10 cellular contexts compared by ENCODE assay signal in genomic region chr12:42235426-42235825, GRCh38. TPM values are rescaled to one million over a fixed set of nuclear protein-coding genes. Genes with fewer than 3 reads are reported as not detected.
A peak's percentile ranks its signal among the peaks of the same experiment; 100 is the strongest.
DNase-seq lines count a peak whose midpoint lies in the region; ATAC-seq and TF ChIP-seq lines count a peak whose summit lies in the region.
"Had no signal": no experiment of that assay in that cellular context is flagged by ENCODE, and none has a peak within 500 bp of the region (broad histone marks: within the 10 kb centered on the region; RNA-seq: fewer than 3 reads in every experiment).

No MANE protein-coding gene starts in this region.

- 38% methylated on average over 1 of the region's 1 CpG for WGBS in hepatocyte (ENCODE audit: low lambda C conversion rate, missing lambda C conversion rate)

- H3K79me2 ChIP-seq in hepatocyte (peaks cover 67% of the 10 kb centered on the region), MM.1S (ENCODE audit: low read length) (peaks cover 76% of the 10 kb centered on the region)

- no peaks in the 10 kb centered on the region for H3K27me3 Mint-ChIP-seq in HFFc6 (ENCODE audit: insufficient read depth)
- no peaks in the 10 kb centered on the region for H3K27me3 Mint-ChIP-seq in activated naive CD8-positive, alpha-beta T cell treated with anti-CD3 and anti-CD28 coated beads, Interleukin-2, amount 50 U/mL, for 24 hours
- H3K27me3 Mint-ChIP-seq in stimulated activated memory B cell treated with anti-CD40 and anti-IgM and Interleukin-4, amounts not matched to agents 10 μg/mL and 1 μg/mL and 100 μg/mL, for 72 hours, result no peaks in the 10 kb centered on the region

- H3K9me3 Mint-ChIP-seq in HFFc6, result no peaks in the 10 kb centered on the region
- H3K9me3 Mint-ChIP-seq in activated naive CD8-positive, alpha-beta T cell treated with anti-CD3 and anti-CD28 coated beads, Interleukin-2, amount 50 U/mL, for 24 hours, result no peaks in the 10 kb centered on the region
- H3K9me3 Mint-ChIP-seq in stimulated activated memory B cell treated with anti-CD40 and anti-IgM and Interleukin-4, amounts not matched to agents 10 μg/mL and 1 μg/mL and 100 μg/mL, for 72 hours, result no peaks in the 10 kb centered on the region

- H3K4me1 Mint-ChIP-seq in HFFc6 (ENCODE audit: low read depth), result peaks cover 41% of the 10 kb centered on the region
- peaks cover 63% of the 10 kb centered on the region for H3K4me1 Mint-ChIP-seq in activated naive CD8-positive, alpha-beta T cell treated with anti-CD3 and anti-CD28 coated beads, Interleukin-2, amount 50 U/mL, for 24 hours
- peaks cover 49% of the 10 kb centered on the region for H3K4me1 Mint-ChIP-seq in stimulated activated memory B cell treated with anti-CD40 and anti-IgM and Interleukin-4, amounts not matched to agents 10 μg/mL and 1 μg/mL and 100 μg/mL, for 72 hours

- no peaks in the 10 kb centered on the region for H3K9me3 ChIP-seq in hepatocyte (ENCODE audit: low read depth)
- H3K9me3 ChIP-seq in MM.1S (replicated peaks; ENCODE audit: insufficient read depth, low read length), result no peaks in the 10 kb centered on the region

- H3K36me3 ChIP-seq in hepatocyte (replicated peaks; ENCODE audit: insufficient read depth, low read depth) (no peaks in the 10 kb centered on the region), MM.1S (replicated peaks; ENCODE audit: insufficient read depth, low read length) (no peaks in the 10 kb centered on the region; the same call in 1 of the 2 replicates)

- H3K9ac ChIP-seq in MM.1S (ENCODE audit: low read length), result no peak overlapping the region

- ATAC-seq in activated naive CD8-positive, alpha-beta T cell treated with anti-CD3 and anti-CD28 coated beads, Interleukin-2, amount 50 U/mL, for 24 hours, result no peak
- ATAC-seq in stimulated activated memory B cell treated with anti-CD40 and anti-IgM and Interleukin-4, amounts not matched to agents 10 μg/mL and 1 μg/mL and 100 μg/mL, for 72 hours, result no peak
- no peak for ATAC-seq in HG03432 (IDR thresholded peaks at IDR 0.05; ENCODE audit: unreplicated experiment)
- ATAC-seq: activated CD4-positive, CD25-positive, alpha-beta regulatory T cell treated with anti-CD3 and anti-CD28 coated beads, Interleukin-2, amount 50 U/mL, for 24 hours had no signal

- DNase-seq in HFFc6, result no peak
- DNase-seq in activated naive CD8-positive, alpha-beta T cell treated with anti-CD3 and anti-CD28 coated beads, Interleukin-2, amount 50 U/mL, for 24 hours, result no peak
- DNase-seq in hepatocyte (ENCODE audit: low spot score), result no peak
- DNase-seq in NCI-H524 treated with DMSO at 0.1 percent for 48 hours (lab: John Stamatoyannopoulos, UW), result no peak
- DNase-seq in MM.1S, result no peak
- no peak for DNase-seq in A172 (ENCODE audit: low spot score)
- DNase-seq: NCI-H82 had no signal

- no peak overlapping the region for H2AFZ ChIP-seq in hepatocyte
- H2AFZ ChIP-seq in MM.1S (ENCODE audit: low read length), result no peak overlapping the region

- H3K4me1 ChIP-seq in hepatocyte (ENCODE audit: insufficient read depth) (peaks cover 14% of the 10 kb centered on the region), MM.1S (ENCODE audit: low read length) (peaks cover 25% of the 10 kb centered on the region)

- H3K4me3 ChIP-seq in hepatocyte, result no peak overlapping the region
- H3K4me3 ChIP-seq in MM.1S (ENCODE audit: low read length), result no peak overlapping the region

- H3K27me3 ChIP-seq in hepatocyte, result no peaks in the 10 kb centered on the region
- H3K27me3 ChIP-seq in MM.1S (replicated peaks; ENCODE audit: insufficient read depth, low read length), result no peaks in the 10 kb centered on the region

- no peaks in the 10 kb centered on the region for H3K9me2 ChIP-seq in hepatocyte (replicated peaks; ENCODE audit: insufficient read depth)
- no peaks in the 10 kb centered on the region for H3K9me2 ChIP-seq in MM.1S (replicated peaks; ENCODE audit: insufficient read depth, low read length)

- peaks cover 13% of the 10 kb centered on the region for H3F3A ChIP-seq in MM.1S (ENCODE audit: insufficient read depth, low read length)

- H3K4me2 ChIP-seq in hepatocyte (peak overlapping the region; percentile 86), MM.1S (ENCODE audit: low read depth, low read length) (no peak overlapping the region)

- TF ChIP-seq CTCF in HFFc6 (IDR thresholded peaks at IDR 0.05), result no peak
- no peak for TF ChIP-seq CTCF in hepatocyte (IDR thresholded peaks at IDR 0.05; ENCODE audit: poor library complexity)
- TF ChIP-seq CTCF in MM.1S (IDR thresholded peaks at IDR 0.05; ENCODE audit: low read length), result no peak

- peak overlapping the region; percentile 94 for H3K4me3 Mint-ChIP-seq in HFFc6
- H3K4me3 Mint-ChIP-seq in activated naive CD8-positive, alpha-beta T cell treated with anti-CD3 and anti-CD28 coated beads, Interleukin-2, amount 50 U/mL, for 24 hours, result peak overlapping the region; percentile 45
- H3K4me3 Mint-ChIP-seq in stimulated activated memory B cell treated with anti-CD40 and anti-IgM and Interleukin-4, amounts not matched to agents 10 μg/mL and 1 μg/mL and 100 μg/mL, for 72 hours, result no peak overlapping the region

- peak overlapping the region; percentile 39 for H3K27ac Mint-ChIP-seq in HFFc6
- H3K27ac Mint-ChIP-seq in activated naive CD8-positive, alpha-beta T cell treated with anti-CD3 and anti-CD28 coated beads, Interleukin-2, amount 50 U/mL, for 24 hours, result no peak overlapping the region
- peak overlapping the region; percentile 34 for H3K27ac Mint-ChIP-seq in stimulated activated memory B cell treated with anti-CD40 and anti-IgM and Interleukin-4, amounts not matched to agents 10 μg/mL and 1 μg/mL and 100 μg/mL, for 72 hours

- H3K36me3 Mint-ChIP-seq in HFFc6 (ENCODE audit: low read depth), result peaks cover 8% of the 10 kb centered on the region
- peaks cover 22% of the 10 kb centered on the region for H3K36me3 Mint-ChIP-seq in activated naive CD8-positive, alpha-beta T cell treated with anti-CD3 and anti-CD28 coated beads, Interleukin-2, amount 50 U/mL, for 24 hours (ENCODE audit: low read depth)
- H3K36me3 Mint-ChIP-seq in stimulated activated memory B cell treated with anti-CD40 and anti-IgM and Interleukin-4, amounts not matched to agents 10 μg/mL and 1 μg/mL and 100 μg/mL, for 72 hours, result peaks cover 24% of the 10 kb centered on the region

- H4K20me1 ChIP-seq in hepatocyte (ENCODE audit: insufficient read depth, poor library complexity, severe bottlenecking) (peaks cover 10% of the 10 kb centered on the region), MM.1S (ENCODE audit: insufficient read depth, low read length) (no peaks in the 10 kb centered on the region; the same call in 1 of the 2 replicates)

- no peak overlapping the region for H3K27ac ChIP-seq in hepatocyte
- no peak overlapping the region for H3K27ac ChIP-seq in MM.1S (ENCODE audit: low read length)

RNA-seq across cellular contexts. Expression of gene YAF2, which starts 2.6 kb away (rescaled TPM):
- 10 to 100 TPM; 22.2 to 31.2 (median 27.6) TPM for total RNA-seq in HFFc6 (2021; fragmentation: NEBNext Ultra II Directional; extraction: Animal tissue kit (Norgen Biotek cat#: 25700))
- 21.4 and 35.5 TPM in 2 replicates for total RNA-seq in hepatocyte
- 15.3 and 19.6 TPM in 2 replicates for polyA plus RNA-seq in hepatocyte
- total RNA-seq in A172 (2014; rRNA removed; shearing (Covaris generic)), result 21.2 and 22.7 TPM in 2 replicates
